1 cellular context compared by ENCODE assay signal in genomic region chr17:7239091-7240027, GRCh38.
TF ChIP-seq lines count a peak whose summit lies in the region.

PHF23 (minus strand) TSS chr17:7239457; CDS start chr17:7239279, 178 bp downstream.

TF ChIP-seq in HepG2, 621 proteins besides CTCF, POLR2A, EP300 and RAD21 (continued from another document):
- TF ChIP-seq PRDM15 (CRISPR knock-in tag; IDR thresholded peaks at IDR 0.05) (0 out of 2 replicates have a peak, but pooled peaks have one; percentile 23), ELK4 (CRISPR knock-in tag; IDR thresholded peaks at IDR 0.05; ENCODE audit: borderline replicate concordance) (no peak), GATA4 (IDR thresholded peaks at IDR 0.05; ENCODE audit: borderline replicate concordance, low read depth) (no peak), PREB (CRISPR knock-in tag; IDR thresholded peaks at IDR 0.05) (no peak), MEIS1 (CRISPR knock-in tag; IDR thresholded peaks at IDR 0.05; ENCODE audit: borderline replicate concordance) (no peak), ZNF138 (CRISPR knock-in tag; IDR thresholded peaks at IDR 0.05; ENCODE audit: low read depth) (no peak), CENPX (CRISPR knock-in tag; IDR thresholded peaks at IDR 0.05) (no peak), KMT2B (CRISPR knock-in tag; IDR thresholded peaks at IDR 0.05) (no peak; the same call in 1 of the 2 replicates), MLLT10 (CRISPR knock-in tag; IDR thresholded peaks at IDR 0.05) (no peak), HMG20B (CRISPR knock-in tag; conservative IDR thresholded peaks at IDR 0.05) (no peak), GTF3A (CRISPR knock-in tag; conservative IDR thresholded peaks at IDR 0.05) (no peak), SNAPC4 (CRISPR knock-in tag; IDR thresholded peaks at IDR 0.05) (no peak), ZFP41 (CRISPR knock-in tag; IDR thresholded peaks at IDR 0.05; ENCODE audit: borderline replicate concordance) (no peak), ZNF589 (CRISPR knock-in tag; conservative IDR thresholded peaks at IDR 0.05) (no peak), ZBTB43 (CRISPR knock-in tag; conservative IDR thresholded peaks at IDR 0.05) (no peak), ZNF709 (CRISPR knock-in tag; IDR thresholded peaks at IDR 0.05) (no peak), ETV6 (CRISPR knock-in tag; conservative IDR thresholded peaks at IDR 0.05) (no peak), ZNF580 (CRISPR knock-in tag; IDR thresholded peaks at IDR 0.05; ENCODE audit: borderline replicate concordance, low read depth) (peak; percentile 76; the same call in 1 of the 2 replicates), KDM1A (CRISPR knock-in tag; IDR thresholded peaks at IDR 0.05) (no peak), ZMYM4 (CRISPR knock-in tag; IDR thresholded peaks at IDR 0.05) (peak; percentile 48; the same call in 1 of the 2 replicates), ATF4 (CRISPR knock-in tag; IDR thresholded peaks at IDR 0.05) (no peak), ARNT (IDR thresholded peaks at IDR 0.05) (no peak), ZNF574 (CRISPR knock-in tag; IDR thresholded peaks at IDR 0.05) (peak; percentile 93), ZNF572 (CRISPR knock-in tag; IDR thresholded peaks at IDR 0.05) (0 out of 2 replicates have a peak, but pooled peaks have one; percentile 60), ZNF235 (CRISPR knock-in tag; IDR thresholded peaks at IDR 0.05; ENCODE audit: borderline replicate concordance) (no peak), ZNF781 (CRISPR knock-in tag; IDR thresholded peaks at IDR 0.05; ENCODE audit: borderline replicate concordance, not compliant biosample characterization) (no peak), SIX1 (CRISPR knock-in tag; IDR thresholded peaks at IDR 0.05; ENCODE audit: borderline replicate concordance) (no peak), FUBP1 (CRISPR knock-in tag; IDR thresholded peaks at IDR 0.05; ENCODE audit: borderline replicate concordance) (no peak), TERF1 (CRISPR knock-in tag; IDR thresholded peaks at IDR 0.05) (no peak), HBP1 (CRISPR knock-in tag; IDR thresholded peaks at IDR 0.05; ENCODE audit: low read depth) (peak; percentile 53), GLI4 (CRISPR knock-in tag; IDR thresholded peaks at IDR 0.05; ENCODE audit: borderline replicate concordance) (0 out of 2 replicates have a peak, but pooled peaks have one; percentile 52), ZNF34 (CRISPR knock-in tag; IDR thresholded peaks at IDR 0.05; ENCODE audit: borderline replicate concordance) (no peak)
